ENCODE assay signal across 8 cellular contexts in the genomic region with DNA sequence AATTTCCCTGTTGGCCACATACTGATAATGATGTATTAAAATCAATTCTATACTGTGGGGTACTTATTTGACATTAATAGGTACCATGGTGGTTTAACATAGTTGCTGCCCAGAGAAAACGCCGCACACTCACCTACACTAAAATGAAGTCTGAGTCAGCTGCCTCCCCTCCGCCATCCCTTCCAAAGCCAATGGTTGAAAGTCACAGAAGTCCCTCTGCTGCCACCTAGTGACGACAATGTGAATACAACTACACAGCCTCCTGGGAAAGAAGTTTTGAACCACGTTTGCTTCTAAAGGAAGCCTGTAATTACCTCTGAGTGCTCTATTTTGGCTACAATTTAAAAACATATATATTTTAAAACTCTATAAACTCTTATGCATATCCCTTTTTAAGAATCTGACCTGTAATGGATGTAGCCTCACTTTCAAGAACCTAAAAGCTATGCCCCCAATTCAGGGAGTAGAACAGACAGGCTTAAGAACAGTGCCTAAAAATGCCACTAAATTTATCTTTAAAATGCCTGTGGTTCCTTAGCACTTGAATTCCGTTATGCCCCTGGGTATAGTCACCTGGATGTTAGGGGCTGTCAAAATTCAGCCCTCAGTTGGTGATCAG. TPM values are rescaled to one million over a fixed set of nuclear protein-coding genes. Genes with fewer than 3 reads are reported as not detected.
DNase-seq lines count a peak whose midpoint lies in the region; ATAC-seq, FAIRE-seq and TF ChIP-seq lines count a peak whose summit lies in the region.

No MANE protein-coding gene starts in this region.

- H3K9ac ChIP-seq in kidney (ENCODE audit: low read length in 2 of 2) = no peak overlapping the region

- TF ChIP-seq POLR2A in GM18505 (IDR thresholded peaks at IDR 0.05; ENCODE audit: borderline replicate concordance, extremely low read depth, insufficient read depth, insufficient read length) = no peak

- no peak overlapping the region for H3K4me3 ChIP-seq in WI38 (ENCODE audit: low read depth, low read length)
- no peak overlapping the region for H3K4me3 ChIP-seq in bronchial epithelial cell (ENCODE audit: low read depth, low read length)
- H3K4me3 ChIP-seq in kidney (ENCODE audit: low read length in 2 of 2) = no peak overlapping the region

- peaks cover 0 to 2% of the 10 kb centered on the region in 2 donors for H3K4me1 ChIP-seq in kidney (ENCODE audit: control insufficient read depth in 1 of 2, insufficient read depth in 1 of 2, low read depth in 1 of 2, low read length in 2 of 2)

- intact Hi-C loops in kidney (cut with DNase I) = no loop called here

- H3K27me3 ChIP-seq in bronchial epithelial cell (ENCODE audit: control insufficient read depth, insufficient read depth, low read length) = no peaks in the 10 kb centered on the region

- no peaks in the 10 kb centered on the region for H3K9me3 ChIP-seq in kidney (ENCODE audit: control insufficient read depth in 1 of 2, low read length in 2 of 2)

- peak; percentile 45 for ATAC-seq in HG03108 (IDR thresholded peaks at IDR 0.05; ENCODE audit: unreplicated experiment)
- no peak for ATAC-seq in GM18505 (IDR thresholded peaks at IDR 0.05; ENCODE audit: unreplicated experiment)

- DNase-seq in GM13976 (ENCODE audit: low spot score) (peak; percentile 78), NCI-H226 (peak; percentile 77), bronchial epithelial cell (ENCODE audit: low read depth) (peak; percentile 81), kidney (no peak)
- DNase-seq in stimulated activated CD4-positive, alpha-beta T cell treated with anti-CD3 and anti-CD28 coated beads, Interleukin-1b, Interleukin-23, amount 100 ng/mL, for 24 hours (ENCODE audit: low read depth in 4 of 4, low spot score in 1 of 4) = peak; percentile 68 to 78 (median 70)

- in situ Hi-C loops in GM13976 (cut with MboI; ENCODE audit: low sequenced_read_pairs, unreplicated experiment) = loop anchor here (10.0 to 25.0 kb wide), 2 partner anchors 91 to 419 kb away; no protein-coding TSS in a partner anchor

- TF ChIP-seq CTCF in GM13976 (IDR thresholded peaks at IDR 0.05; ENCODE audit: borderline replicate concordance, control extremely low read depth, extremely low read depth, insufficient read depth, missing control alignments) (peak; percentile 77), WI38 (IDR thresholded peaks at IDR 0.05; ENCODE audit: low read depth, low read length) (peak; percentile 56), bronchial epithelial cell (IDR thresholded peaks at IDR 0.05; ENCODE audit: insufficient read depth, low read length, severe bottlenecking) (peak; percentile 74), kidney (IDR thresholded peaks at IDR 0.05; ENCODE audit: borderline replicate concordance, extremely low read depth, insufficient read depth) (peak; percentile 92)

- FAIRE-seq in bronchial epithelial cell (lab: Jason Lieb, UNC) (no peak), kidney (lab: Jason Lieb, UNC) (peak; percentile 54)

- H3K36me3 ChIP-seq in bronchial epithelial cell (ENCODE audit: control insufficient read depth, insufficient read depth, low read length) (no peaks in the 10 kb centered on the region), kidney (ENCODE audit: control insufficient read depth in 1 of 2, insufficient read depth in 2 of 2, low read length in 2 of 2) (no peaks in the 10 kb centered on the region)

- H3K27ac ChIP-seq in kidney (ENCODE audit: low read depth in 2 of 2, low read length in 2 of 2) = no peak overlapping the region

RNA-seq across cellular contexts. Expression of a gene that starts 20.6 kb away (rescaled TPM):
- 23.4 and 26.3 TPM in 2 replicates for total RNA-seq in bronchial epithelial cell
- 51.9 TPM for total RNA-seq in kidney
- polyA plus RNA-seq in kidney (ENCODE audit: insufficient read depth, low read depth, low replicate concordance) = 210 TPM
